8 cellular contexts compared by ENCODE assay signal in genomic region chr18:5295981-5296705, GRCh38. TPM values are rescaled to one million over a fixed set of nuclear protein-coding genes. Genes with fewer than 3 reads are reported as not detected.
DNase-seq lines count a peak whose midpoint lies in the region; ATAC-seq, FAIRE-seq and TF ChIP-seq lines count a peak whose summit lies in the region.

No MANE protein-coding gene starts in this region.

- H3K27ac Mint-ChIP-seq in astrocyte (ENCODE audit: unreplicated experiment): peak overlapping the region; percentile 98

- WGBS in aorta, 2 donors: 0% methylated on average over 50 to 95 of the region's 95 CpGs

- peaks cover 4% of the 10 kb centered on the region for H3K27me3 Mint-ChIP-seq in astrocyte (ENCODE audit: low read depth, unreplicated experiment)

- H3K4me3 ChIP-seq in astrocyte (ENCODE audit: insufficient read depth, low read depth, low read length) (peak overlapping the region; percentile 76), rectal smooth muscle tissue (ENCODE audit: low read length) (peak overlapping the region; percentile 63), aorta (ENCODE audit: low read length in 2 of 2) (peak overlapping the region; percentile 74 to 100)

- no peak for TF ChIP-seq CTCF in astrocyte (IDR thresholded peaks at IDR 0.05; ENCODE audit: insufficient read depth, low read depth, low read length)

- no peak for FAIRE-seq in astrocyte (lab: Jason Lieb, UNC)

- H3K27me3 ChIP-seq in astrocyte (ENCODE audit: insufficient read depth, low read length) (peaks cover 6% of the 10 kb centered on the region), rectal smooth muscle tissue (ENCODE audit: control insufficient read depth, insufficient read depth, low read length) (no peaks in the 10 kb centered on the region), aorta (ENCODE audit: control insufficient read depth in 1 of 2, insufficient read depth in 2 of 2, low read length in 1 of 2) (no peaks in the 10 kb centered on the region)

- H3K9me3 ChIP-seq in astrocyte (ENCODE audit: insufficient read depth, low read depth, low read length) (no peaks in the 10 kb centered on the region), aorta (ENCODE audit: control insufficient read depth, low read length) (no peaks in the 10 kb centered on the region)

- H3K9ac ChIP-seq in astrocyte (ENCODE audit: low read length) (peak overlapping the region; percentile 90), rectal smooth muscle tissue (ENCODE audit: low read length) (peak overlapping the region; percentile 71)

- H3K9me3 Mint-ChIP-seq in astrocyte (ENCODE audit: unreplicated experiment): no peaks in the 10 kb centered on the region

- peaks cover 15% of the 10 kb centered on the region for H3K79me2 ChIP-seq in astrocyte (ENCODE audit: insufficient read depth, low read length)

- peaks cover 6% of the 10 kb centered on the region for H3K36me3 Mint-ChIP-seq in astrocyte (ENCODE audit: low read depth, unreplicated experiment)

- H3K4me1 ChIP-seq in astrocyte (ENCODE audit: insufficient read depth, low read length) (peaks cover 9% of the 10 kb centered on the region), rectal smooth muscle tissue (ENCODE audit: control insufficient read depth, insufficient read depth, low read length) (peaks cover 5% of the 10 kb centered on the region), aorta (ENCODE audit: control insufficient read depth in 1 of 2, insufficient read depth in 2 of 2, low read length in 2 of 2) (no peaks in the 10 kb centered on the region)

- H4K20me1 ChIP-seq in astrocyte (ENCODE audit: insufficient read depth, low read length): peaks cover 1% of the 10 kb centered on the region

- H3K36me3 ChIP-seq in astrocyte (ENCODE audit: insufficient read depth, low read length) (peaks cover 9% of the 10 kb centered on the region), rectal smooth muscle tissue (ENCODE audit: control insufficient read depth, insufficient read depth, low read length) (peaks cover 6% of the 10 kb centered on the region), aorta (ENCODE audit: control insufficient read depth in 1 of 2, insufficient read depth in 2 of 2, low read length in 1 of 2) (peaks cover 0 to 4% of the 10 kb centered on the region in 2 donors)

- peaks cover 3% of the 10 kb centered on the region for H3K4me1 Mint-ChIP-seq in astrocyte (ENCODE audit: low read depth, unreplicated experiment)

- peak overlapping the region; percentile 84 for H3K27ac ChIP-seq in astrocyte (ENCODE audit: low read depth, low read length)
- peak overlapping the region; percentile 97 for H3K27ac ChIP-seq in rectal smooth muscle tissue (ENCODE audit: low read depth, low read length)
- H3K27ac ChIP-seq in aorta (ENCODE audit: low read depth in 1 of 2, low read length in 2 of 2): peak overlapping the region; percentile 83 to 98

- H3K4me2 ChIP-seq in astrocyte (ENCODE audit: low read length): peak overlapping the region; percentile 96

- peak; percentile 80 for DNase-seq in NCI-H1694 (lab: John Stamatoyannopoulos, UW)
- peak; percentile 92 to 98 (median 94) for DNase-seq in T-helper 2 cell
- peak; percentile 93 for DNase-seq in astrocyte (ENCODE audit: low read depth)
- peak; percentile 93 for DNase-seq in hepatic stellate cell (ENCODE audit: low spot score)
- DNase-seq in aorta: peak; percentile 97 to 99

- peak overlapping the region; percentile 91 for H3K4me3 Mint-ChIP-seq in astrocyte (ENCODE audit: unreplicated experiment)

- intact Hi-C loops in aorta (cut with DNase I): loop anchor here (1.0 to 2.0 kb wide), 2 partner anchors 57 to 58 kb away; no protein-coding TSS in a partner anchor

- ATAC-seq in GM18499 (IDR thresholded peaks at IDR 0.05; ENCODE audit: insufficient read depth, unreplicated experiment) (peak; percentile 43), HG02885 (IDR thresholded peaks at IDR 0.05; ENCODE audit: poor library complexity, unreplicated experiment) (peak; percentile 59), aorta (ENCODE audit: low FRiP score) (peak; percentile 94)

- H2AFZ ChIP-seq in astrocyte (ENCODE audit: low read depth, low read length): peak overlapping the region; percentile 97

RNA-seq across cellular contexts. Expression of gene ZBTB14, which starts 0.6 kb away (rescaled TPM):
- total RNA-seq in astrocyte (8.5 and 9.0 TPM in 2 replicates), aorta (10 to 100 TPM in 1 of 2 donors, 1 to 10 TPM in 1; 9.8 to 13.9 TPM)
- 10 to 100 TPM in 1 of 2 donors, 1 to 10 TPM in 1; 9.9 to 11.8 TPM for polyA plus RNA-seq in aorta

Comparison
In these comparisons a context has a peak if more than half of its experiments do, and no peak if none do; other contexts are left out.
1. Peak in every context shown above with its lines: DNase-seq, ATAC-seq, H3K4me3 ChIP-seq and H3K27ac ChIP-seq.
2. ATAC-seq: peak in every context shown above with its lines; median percentile 94 in aorta; 59 in HG02885; 43 in GM18499.